ENCODE assay signal across 1 cellular context in the genomic region with DNA sequence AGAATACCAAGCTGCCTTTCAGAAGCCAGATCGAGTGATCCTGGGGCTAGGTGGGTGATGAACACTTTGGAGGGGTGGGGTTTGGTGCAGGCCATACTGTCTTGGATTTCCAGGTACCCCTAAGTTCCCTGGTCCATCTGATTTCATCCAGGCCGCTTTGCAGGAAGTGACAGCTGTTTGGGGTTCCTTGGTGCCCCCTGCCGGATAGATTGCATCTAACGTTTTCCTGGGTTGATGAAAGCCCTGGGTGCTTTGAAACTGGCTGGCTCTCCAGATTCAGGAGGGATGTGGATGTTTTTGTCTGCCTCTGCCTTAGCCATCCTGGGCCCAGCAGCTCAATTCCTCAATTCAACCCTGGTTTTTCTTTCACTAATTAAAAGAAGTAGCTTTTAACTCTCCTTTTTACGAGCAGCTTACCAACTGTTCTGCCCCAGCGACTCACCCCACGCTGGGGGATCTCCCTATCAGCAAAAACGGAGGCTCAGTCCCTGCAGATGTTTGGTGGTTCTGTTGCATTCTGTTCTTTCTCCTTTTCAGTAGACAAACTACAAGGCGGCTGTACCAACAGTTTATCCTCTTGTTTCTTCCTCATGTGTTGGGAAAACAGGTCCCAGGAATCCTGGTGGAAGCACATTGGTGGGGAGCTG.
TF ChIP-seq lines count a peak whose summit lies in the region.

No MANE protein-coding gene starts in this region.

TF ChIP-seq in HCT116, 20 proteins besides CTCF, POLR2A, EP300 and RAD21:
- TF ChIP-seq ZBTB33 (IDR thresholded peaks at IDR 0.05; ENCODE audit: extremely low read depth, insufficient replicate concordance, low read length) (no peak), SP1 (IDR thresholded peaks at IDR 0.05; ENCODE audit: low read depth) (no peak)
